ENCODE assay signal across 16 cellular contexts in the genomic region with DNA sequence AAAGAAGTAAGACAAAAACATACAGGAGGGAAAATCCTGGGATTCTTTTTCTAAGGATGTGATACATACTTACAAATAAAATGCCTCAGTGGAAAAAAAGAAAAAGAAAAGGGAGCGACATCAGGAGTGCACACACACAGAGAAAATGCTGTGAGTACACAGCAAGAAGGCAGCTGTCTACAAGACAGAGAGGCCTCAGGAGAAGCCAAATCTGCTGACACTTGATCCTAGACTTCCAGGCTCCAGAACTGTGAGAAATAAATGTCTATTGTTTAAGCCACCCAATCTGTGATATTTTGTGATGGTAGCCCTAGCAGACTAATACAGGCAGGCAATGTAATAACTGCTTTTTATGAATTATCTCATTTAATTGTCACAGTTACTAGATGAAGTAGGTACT. TPM values are rescaled to one million over a fixed set of nuclear protein-coding genes. Genes with fewer than 3 reads are reported as not detected.
DNase-seq lines count a peak whose midpoint lies in the region; ATAC-seq lines count a peak whose summit lies in the region.
"Had no signal": no experiment of that assay in that cellular context is flagged by ENCODE, and none has a peak within 500 bp of the region (broad histone marks: within the 10 kb centered on the region; RNA-seq: fewer than 3 reads in every experiment).

No MANE protein-coding gene starts in this region.

- peaks cover 18% of the 10 kb centered on the region for H3K4me1 ChIP-seq in SJCRH30

- H3K36me3 ChIP-seq in SJCRH30, result no peaks in the 10 kb centered on the region

- H3K9me3 ChIP-seq in SJCRH30 (replicated peaks), result peaks cover 2% of the 10 kb centered on the region; the same call in 1 of the 2 replicates

- DNase-seq in NCI-H2227 (lab: John Stamatoyannopoulos, UW; ENCODE audit: unreplicated experiment), result peak; percentile 30
- no peak for DNase-seq in NCI-H2227 treated with DMSO at 0.1 percent for 48 hours (lab: John Stamatoyannopoulos, UW)
- peak; percentile 46 for DNase-seq in NCI-H2171 treated with DMSO at 0.1 percent for 48 hours (lab: John Stamatoyannopoulos, UW)
- peak; percentile 55 to 75 for DNase-seq in SJCRH30
- peak; percentile 41 for DNase-seq in myocyte (ENCODE audit: low read depth)
- no peak for DNase-seq in activated CD8-positive, alpha-beta memory T cell treated with anti-CD3 and anti-CD28 coated beads, Interleukin-2, amount 50 U/mL, for 4 hours
- no peak for DNase-seq in AG08396 (ENCODE audit: low spot score)
- DNase-seq: ACHN; C1 segment of cervical spinal cord; Calu3; CD4-positive, alpha-beta T cell; DMS 273 treated with DMSO at 0.1 percent for 48 hours; HCEC 1CT; HFFc6 had no signal

- H3K27ac ChIP-seq in SJCRH30, result peak overlapping the region; percentile 29
- H3K27ac ChIP-seq: HL-60 had no signal

- ATAC-seq in HG02938 (IDR thresholded peaks at IDR 0.05; ENCODE audit: unreplicated experiment), result no peak

- H3K27me3 ChIP-seq in SJCRH30, result no peaks in the 10 kb centered on the region

- no peak overlapping the region for H3K4me3 ChIP-seq in SJCRH30

RNA-seq across cellular contexts. Expression of a gene that starts 17.0 kb away (rescaled TPM):
- 15.9 and 16.1 TPM in 2 replicates for total RNA-seq in SJCRH30 (2014; rRNA removed; shearing (Covaris generic))
- 14.4 and 17.1 TPM in 2 replicates for total RNA-seq in myocyte
- 8.0 TPM for polyA plus RNA-seq in myocyte (2012)

Comparison
In these comparisons a context has a peak if more than half of its experiments do, and no peak if none do; other contexts are left out.
1. DNase-seq: peak in NCI-H2227 (single experiment), NCI-H2171 treated with DMSO at 0.1 percent for 48 hours (single experiment), SJCRH30 (2 of 2) and myocyte (single experiment); none in NCI-H2227 treated with DMSO at 0.1 percent for 48 hours (single experiment), activated CD8-positive, alpha-beta memory T cell treated with anti-CD3 and anti-CD28 coated beads, Interleukin-2, amount 50 U/mL, for 4 hours (single experiment) and AG08396 (single experiment).